In the genomic region with DNA sequence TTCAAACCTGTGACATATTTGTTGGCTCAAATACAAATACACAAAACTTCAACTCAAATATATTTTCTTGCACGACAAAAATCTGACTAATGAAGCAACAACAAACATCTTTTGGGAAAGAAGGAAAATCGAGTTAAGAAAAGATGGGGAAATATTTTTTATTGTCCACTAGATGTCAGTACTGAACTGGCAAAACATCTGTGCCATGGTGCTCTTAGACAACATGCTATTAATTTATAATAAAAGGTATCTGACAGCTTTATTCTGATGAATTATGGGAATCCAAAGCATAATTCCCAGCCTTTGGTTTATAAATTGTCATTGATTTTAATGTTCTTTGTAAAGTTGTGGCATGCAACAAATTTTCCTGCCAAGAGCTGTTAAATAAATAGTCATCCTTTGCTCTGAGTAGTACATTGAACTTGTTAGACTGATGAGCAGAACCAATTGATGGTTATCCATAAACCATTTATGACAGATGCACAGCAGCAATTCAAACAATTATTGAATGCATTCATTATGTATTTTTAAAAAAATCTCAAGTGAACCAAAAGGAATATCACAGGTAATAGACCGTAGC, we compare ENCODE assay signal across 8 cellular contexts.
DNase-seq lines count a peak whose midpoint lies in the region; ATAC-seq, FAIRE-seq and TF ChIP-seq lines count a peak whose summit lies in the region.

No MANE protein-coding gene starts in this region.

- no peak for TF ChIP-seq EP300 in suprapubic skin (IDR thresholded peaks at IDR 0.05)

- in situ Hi-C loops in IMR-90 (cut with MboI; ENCODE audit: low sequenced_read_pairs): loop anchor here (25.0 kb wide), 1 partner anchor 1931 kb away; no protein-coding TSS in a partner anchor

- no peaks in the 10 kb centered on the region for H3K79me1 ChIP-seq in IMR-90 (ENCODE audit: low read depth in 1 of 2, low read length in 2 of 2)

- H3K4me1 ChIP-seq in IMR-90 (ENCODE audit: control insufficient read depth, insufficient read depth, low read length) (no peaks in the 10 kb centered on the region), suprapubic skin (no peaks in the 10 kb centered on the region)

- no peak overlapping the region for H3K56ac ChIP-seq in IMR-90 (ENCODE audit: extremely low read depth, insufficient read depth, low read length)

- peak; percentile 86 for TF ChIP-seq RAD21 in IMR-90 (IDR thresholded peaks at IDR 0.05; ENCODE audit: low read length)

- H3K9me1 ChIP-seq in IMR-90 (ENCODE audit: insufficient read depth, low read length): no peaks in the 10 kb centered on the region

- no peak overlapping the region for H2AK9ac ChIP-seq in IMR-90 (replicated peaks; ENCODE audit: low read depth, low read length, poor library complexity)

- no peak overlapping the region for H4K91ac ChIP-seq in IMR-90 (ENCODE audit: insufficient read depth, low read depth, low read length)

- no peaks in the 10 kb centered on the region for H4K20me1 ChIP-seq in IMR-90 (ENCODE audit: insufficient read depth, low read length)

- no CpG with 5 or more reads among the region's 3 CpGs for WGBS in IMR-90 (ENCODE audit: extremely low coverage in 2 of 2, insufficient read length in 1 of 2), 2 experiments
- 23% methylated on average over 3 of the region's 3 CpGs for WGBS in suprapubic skin

- FAIRE-seq in GM12892 (lab: Jason Lieb, UNC): no peak

- H4K5ac ChIP-seq in IMR-90 (ENCODE audit: low read depth, low read length): no peak overlapping the region

- H3K36me3 ChIP-seq in IMR-90 (ENCODE audit: control insufficient read depth, insufficient read depth, low read length): no peaks in the 10 kb centered on the region
- no peaks in the 10 kb centered on the region for H3K36me3 ChIP-seq in suprapubic skin

- no peak overlapping the region for H3K9ac ChIP-seq in IMR-90 (ENCODE audit: low read depth, low read length)

- H3K27ac ChIP-seq in IMR-90 (ENCODE audit: insufficient read depth, low read length) (no peak overlapping the region), suprapubic skin (no peak overlapping the region)

- H2BK20ac ChIP-seq in IMR-90 (ENCODE audit: low read depth, low read length): no peak overlapping the region

- intact Hi-C loops in IMR-90 (cut with micrococcal nuclease): loop anchor here (1.0 to 10.0 kb wide), 5 partner anchors 125 to 1921 kb away; no protein-coding TSS in a partner anchor

- no peak overlapping the region for H3K4me3 ChIP-seq in IMR-90 (ENCODE audit: insufficient read depth, low read depth, low read length)
- H3K4me3 ChIP-seq in fibroblast of villous mesenchyme (ENCODE audit: low read depth, low read length): no peak overlapping the region
- H3K4me3 ChIP-seq in suprapubic skin: no peak overlapping the region

- BruUV-seq in IMR-90 (replicated peaks; lab: Mats Ljungman, UMichigan): no TSS peak

- H3K4me2 ChIP-seq in IMR-90 (ENCODE audit: low read depth, low read length): no peak overlapping the region

- CTCF ChIA-PET in IMR-90 (lab: Yijun Ruan, JAX): interaction anchor here (0.6 to 1.9 kb wide), 9 partner anchors 8 to 264 kb away, joined by 3 to 16 read pairs (median 3); no protein-coding TSS in a partner anchor

- H2BK5ac ChIP-seq in IMR-90 (ENCODE audit: low read depth, low read length, poor library complexity, severe bottlenecking): no peak overlapping the region

- H2AK5ac ChIP-seq in IMR-90 (ENCODE audit: low read depth, low read length): no peak overlapping the region

- dilution Hi-C loops in IMR-90 (cut with HindIII; ENCODE audit: low sequenced_read_pairs, unreplicated experiment): no loop called here

- no peak overlapping the region for H2BK15ac ChIP-seq in IMR-90 (ENCODE audit: low read depth, low read length)

- H3K14ac ChIP-seq in IMR-90 (replicated peaks; ENCODE audit: low read depth, low read length): no peak overlapping the region

- no peak overlapping the region for H3K18ac ChIP-seq in IMR-90 (ENCODE audit: low read depth, low read length)

- H3K27me3 ChIP-seq in IMR-90 (ENCODE audit: control insufficient read depth, insufficient read depth, low read length) (peaks cover 12% of the 10 kb centered on the region), suprapubic skin (no peaks in the 10 kb centered on the region)

- ATAC-seq in IMR-90 (ENCODE audit: low read depth) (0 out of 2 replicates have a peak, but pooled peaks have one; percentile 27), GM21786 (IDR thresholded peaks at IDR 0.05; ENCODE audit: unreplicated experiment) (no peak), HG03442 (IDR thresholded peaks at IDR 0.05; ENCODE audit: unreplicated experiment) (no peak)

- no peak overlapping the region for H2AFZ ChIP-seq in IMR-90 (replicated peaks; ENCODE audit: low read length, poor library complexity)

- H3K4ac ChIP-seq in IMR-90 (ENCODE audit: low read depth, low read length): no peak overlapping the region

- POLR2A ChIA-PET in IMR-90 (lab: Charles Lee; ENCODE audit: unreplicated experiment): no interaction called here

- no peak for TF ChIP-seq POLR2A in IMR-90 (IDR thresholded peaks at IDR 0.05; ENCODE audit: low read depth, low read length)
- no peak for TF ChIP-seq POLR2A in suprapubic skin (IDR thresholded peaks at IDR 0.05)
- TF ChIP-seq POLR2A in GM12892 (IDR thresholded peaks at IDR 0.05; ENCODE audit: low read depth, low read length): no peak

- H3K23ac ChIP-seq in IMR-90 (ENCODE audit: low read depth, low read length): no peak overlapping the region

- no peaks in the 10 kb centered on the region for H3K9me3 ChIP-seq in IMR-90 (ENCODE audit: control insufficient read depth, insufficient read depth, low read length)
- no peaks in the 10 kb centered on the region for H3K9me3 ChIP-seq in suprapubic skin

- H2BK120ac ChIP-seq in IMR-90 (ENCODE audit: low read depth, low read length): no peak overlapping the region

- H4K8ac ChIP-seq in IMR-90 (ENCODE audit: low read depth in 2 of 2, low read length in 2 of 2): no peak overlapping the region

- peak; percentile 68 for DNase-seq in DMS114 treated with DMSO at 0.1 percent for 48 hours (lab: John Stamatoyannopoulos, UW; ENCODE audit: unreplicated experiment)
- peak; percentile 45 for DNase-seq in IMR-90
- peak; percentile 6 for DNase-seq in RPMI8226
- peak; percentile 50 for DNase-seq in fibroblast of villous mesenchyme (ENCODE audit: low read depth)
- no peak for DNase-seq in suprapubic skin (ENCODE audit: low spot score in 2 of 2)
- no peak for DNase-seq in GM12892 (ENCODE audit: insufficient read length)

- TF ChIP-seq CTCF in IMR-90 (conservative IDR thresholded peaks at IDR 0.05; ENCODE audit: low read depth, low read length): peak; percentile 70
- TF ChIP-seq CTCF in fibroblast of villous mesenchyme (IDR thresholded peaks at IDR 0.05; ENCODE audit: insufficient read depth, low read depth, low read length): peak; percentile 60
- peak; percentile 9 to 31 for TF ChIP-seq CTCF in suprapubic skin (IDR thresholded peaks at IDR 0.05)

TF ChIP-seq in IMR-90, 13 proteins besides CTCF, POLR2A, EP300 and RAD21:
- TF ChIP-seq, protein P1, sequence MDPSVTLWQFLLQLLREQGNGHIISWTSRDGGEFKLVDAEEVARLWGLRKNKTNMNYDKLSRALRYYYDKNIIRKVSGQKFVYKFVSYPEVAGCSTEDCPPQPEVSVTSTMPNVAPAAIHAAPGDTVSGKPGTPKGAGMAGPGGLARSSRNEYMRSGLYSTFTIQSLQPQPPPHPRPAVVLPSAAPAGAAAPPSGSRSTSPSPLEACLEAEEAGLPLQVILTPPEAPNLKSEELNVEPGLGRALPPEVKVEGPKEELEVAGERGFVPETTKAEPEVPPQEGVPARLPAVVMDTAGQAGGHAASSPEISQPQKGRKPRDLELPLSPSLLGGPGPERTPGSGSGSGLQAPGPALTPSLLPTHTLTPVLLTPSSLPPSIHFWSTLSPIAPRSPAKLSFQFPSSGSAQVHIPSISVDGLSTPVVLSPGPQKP (IDR thresholded peaks at IDR 0.05; ENCODE audit: borderline replicate concordance, low read depth, low read length): no peak
- TF ChIP-seq BHLHE40 (IDR thresholded peaks at IDR 0.05; ENCODE audit: low read depth, low read length) (no peak), MAZ (IDR thresholded peaks at IDR 0.05; ENCODE audit: borderline replicate concordance, low read depth, low read length) (no peak), CHD1 (IDR thresholded peaks at IDR 0.05; ENCODE audit: low read depth, low read length) (no peak), RCOR1 (IDR thresholded peaks at IDR 0.05; ENCODE audit: insufficient replicate concordance, low read length) (no peak), MXI1 (IDR thresholded peaks at IDR 0.05; ENCODE audit: borderline replicate concordance, low read depth, low read length) (no peak), MAFK (IDR thresholded peaks at IDR 0.05; ENCODE audit: low read depth, low read length) (no peak), FOS (IDR thresholded peaks at IDR 0.05; ENCODE audit: low read depth, low read length) (no peak), RFX5 (IDR thresholded peaks at IDR 0.05; ENCODE audit: low read depth, low read length) (no peak), SMC3 (IDR thresholded peaks at IDR 0.05; ENCODE audit: low read depth, low read length) (peak; percentile 63), CEBPB (IDR thresholded peaks at IDR 0.05; ENCODE audit: low read depth, low read length) (peak; percentile 38; the same call in 1 of the 2 replicates), NFE2L2 (IDR thresholded peaks at IDR 0.05; ENCODE audit: low read depth, low read length) (no peak)
- TF ChIP-seq, protein P2, sequence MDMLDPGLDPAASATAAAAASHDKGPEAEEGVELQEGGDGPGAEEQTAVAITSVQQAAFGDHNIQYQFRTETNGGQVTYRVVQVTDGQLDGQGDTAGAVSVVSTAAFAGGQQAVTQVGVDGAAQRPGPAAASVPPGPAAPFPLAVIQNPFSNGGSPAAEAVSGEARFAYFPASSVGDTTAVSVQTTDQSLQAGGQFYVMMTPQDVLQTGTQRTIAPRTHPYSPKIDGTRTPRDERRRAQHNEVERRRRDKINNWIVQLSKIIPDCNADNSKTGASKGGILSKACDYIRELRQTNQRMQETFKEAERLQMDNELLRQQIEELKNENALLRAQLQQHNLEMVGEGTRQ (IDR thresholded peaks at IDR 0.05; ENCODE audit: low read depth, low read length): no peak

Comparison
In these comparisons a context has a peak if more than half of its experiments do, and no peak if none do; other contexts are left out.
1. DNase-seq: peak in DMS114 treated with DMSO at 0.1 percent for 48 hours (single experiment), IMR-90 (single experiment), RPMI8226 (single experiment) and fibroblast of villous mesenchyme (single experiment); none in suprapubic skin (0 of 2) and GM12892 (single experiment).
2. CTCF ChIP-seq: peak in every context shown above with its lines; median percentile 70 in IMR-90; 60 in fibroblast of villous mesenchyme; 20 in suprapubic skin.